In the genomic region with DNA sequence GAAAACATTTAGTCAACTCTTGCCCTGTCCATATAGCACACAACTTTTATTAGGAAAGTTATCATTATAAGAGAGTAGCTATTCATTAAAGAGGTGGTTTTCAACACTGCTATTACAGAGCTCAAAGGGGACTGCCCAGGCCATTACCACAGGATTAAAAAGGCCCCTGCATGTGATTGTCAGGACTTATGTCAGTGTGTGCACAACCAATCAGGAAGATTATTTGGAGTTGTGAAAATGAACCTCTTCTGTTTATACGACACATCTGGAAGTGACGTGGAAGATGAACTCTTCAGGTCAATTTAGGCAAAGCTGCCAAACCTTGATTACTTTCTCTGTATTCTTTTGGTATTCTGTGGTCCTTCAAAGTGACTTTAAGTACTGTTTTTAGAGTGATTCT, we compare ENCODE assay signal across 34 cellular contexts. TPM values are rescaled to one million over a fixed set of nuclear protein-coding genes. Genes with fewer than 3 reads are reported as not detected.
DNase-seq lines count a peak whose midpoint lies in the region; ATAC-seq and TF ChIP-seq lines count a peak whose summit lies in the region.
"Had no signal": no experiment of that assay in that cellular context is flagged by ENCODE, and none has a peak within 500 bp of the region (broad histone marks: within the 10 kb centered on the region; RNA-seq: fewer than 3 reads in every experiment).

No MANE protein-coding gene starts in this region.

- H3K4me3 Mint-ChIP-seq in natural killer cell treated with Interleukin-12 subunit alpha and Interleukin-12 subunit beta and Interleukin-15 and Interleukin-18, amount 100 ng/mL, for 72 hours, result peak overlapping the region; percentile 47
- no peak overlapping the region for H3K4me3 Mint-ChIP-seq in chondrocyte (ENCODE audit: unreplicated experiment)
- H3K4me3 Mint-ChIP-seq: CD14-positive monocyte; GM23338; T-helper 1 cell treated with Interleukin-12 subunit alpha and Interleukin-12 subunit beta and Interleukin-4 antibody, amounts not matched to agents 30 μg/mL and 1 μg/mL, for 36 hours had no signal

- H3K27me3 Mint-ChIP-seq in natural killer cell treated with Interleukin-12 subunit alpha and Interleukin-12 subunit beta and Interleukin-15 and Interleukin-18, amount 100 ng/mL, for 72 hours, result no peaks in the 10 kb centered on the region
- H3K27me3 Mint-ChIP-seq in chondrocyte (ENCODE audit: low read depth), result no peaks in the 10 kb centered on the region

- no peaks in the 10 kb centered on the region for H3K9me3 Mint-ChIP-seq in natural killer cell treated with Interleukin-12 subunit alpha and Interleukin-12 subunit beta and Interleukin-15 and Interleukin-18, amount 100 ng/mL, for 72 hours
- no peaks in the 10 kb centered on the region for H3K9me3 Mint-ChIP-seq in chondrocyte (ENCODE audit: low read depth)
- H3K9me3 Mint-ChIP-seq: activated T-cell treated with anti-CD3 and anti-CD28 coated beads, Interleukin-2, amount 50 U/mL, for 72 hours; GM23338; T-helper 1 cell treated with Interleukin-12 subunit alpha and Interleukin-12 subunit beta and Interleukin-4 antibody, amounts not matched to agents 30 μg/mL and 1 μg/mL, for 36 hours had no signal

- TF ChIP-seq CTCF in fibroblast of villous mesenchyme (IDR thresholded peaks at IDR 0.05; ENCODE audit: insufficient read depth, low read depth, low read length) (no peak), chondrocyte (IDR thresholded peaks at IDR 0.05) (no peak)

- H3K27ac Mint-ChIP-seq in natural killer cell treated with Interleukin-12 subunit alpha and Interleukin-12 subunit beta and Interleukin-15 and Interleukin-18, amount 100 ng/mL, for 72 hours, result peak overlapping the region; percentile 26 to 83
- no peak overlapping the region for H3K27ac Mint-ChIP-seq in chondrocyte (ENCODE audit: unreplicated experiment)
- H3K27ac Mint-ChIP-seq: activated T-cell treated with anti-CD3 and anti-CD28 coated beads, Interleukin-2, amount 50 U/mL, for 72 hours; GM23338; T-helper 1 cell treated with Interleukin-12 subunit alpha and Interleukin-12 subunit beta and Interleukin-4 antibody, amounts not matched to agents 30 μg/mL and 1 μg/mL, for 36 hours had no signal

- H3K4me1 Mint-ChIP-seq in natural killer cell treated with Interleukin-12 subunit alpha and Interleukin-12 subunit beta and Interleukin-15 and Interleukin-18, amount 100 ng/mL, for 72 hours (ENCODE audit: low read depth in 2 of 2), result peaks cover 77 to 78% of the 10 kb centered on the region in 2 donors
- H3K4me1 Mint-ChIP-seq in chondrocyte (ENCODE audit: low read depth), result peaks cover 79% of the 10 kb centered on the region

- ATAC-seq in GM18907 (IDR thresholded peaks at IDR 0.05; ENCODE audit: unreplicated experiment) (peak; percentile 42), HG02610 (IDR thresholded peaks at IDR 0.05; ENCODE audit: unreplicated experiment) (peak; percentile 33)
- no peak for ATAC-seq in natural killer cell treated with Interleukin-12 subunit alpha and Interleukin-12 subunit beta and Interleukin-15 and Interleukin-18, amount 100 ng/mL, for 72 hours
- ATAC-seq: activated CD4-positive, CD25-positive, alpha-beta regulatory T cell treated with anti-CD3 and anti-CD28 coated beads, Interleukin-2, amount 50 U/mL, for 24 hours; activated T-cell treated with anti-CD3 and anti-CD28 coated beads, Interleukin-2, amount 50 U/mL, for 72 hours; gastrocnemius medialis; GM23338; PC-3; sciatic nerve had no signal

- H3K4me3 ChIP-seq in fibroblast of villous mesenchyme (ENCODE audit: low read depth, low read length), result no peak overlapping the region
- H3K4me3 ChIP-seq: dorsolateral prefrontal cortex, esophagus muscularis mucosa, gastrocnemius medialis, GM23338, prostate gland, SK-N-MC had no signal

- peak; percentile 72 for DNase-seq in fibroblast of villous mesenchyme (ENCODE audit: low read depth)
- DNase-seq in natural killer cell treated with Interleukin-12 subunit alpha and Interleukin-12 subunit beta and Interleukin-15 and Interleukin-18, amount 100 ng/mL, for 72 hours (ENCODE audit: low spot score), result no peak
- DNase-seq in NCI-H526 (lab: John Stamatoyannopoulos, UW), result no peak
- no peak for DNase-seq in chondrocyte (ENCODE audit: low spot score)
- DNase-seq in activated gamma-delta T cell (lab: John Stamatoyannopoulos, UW), result no peak
- DNase-seq: activated CD4-positive, alpha-beta T cell treated with anti-CD3 and anti-CD28 coated beads, Interleukin-2, amount 50 U/mL, for 4 hours; activated naive CD4-positive, alpha-beta T cell treated with Interleukin-2 at 50 U/mL for 16 hours; activated T-cell treated with anti-CD3 and anti-CD28 coated beads, Interleukin-2, amount 50 U/mL, for 72 hours; amniotic stem cell; brain microvascular endothelial cell; DND-41; dorsolateral prefrontal cortex; gastrocnemius medialis; GF-D8; hippocampal formation; mesendoderm; NCI-H1930; NCI-H2171 treated with DMSO at 0.1 percent for 48 hours; NCI-H510A; nucleus accumbens; PC-3; stimulated activated CD4-positive, alpha-beta T cell treated with anti-CD3 and anti-CD28 coated beads, Interleukin-12 subunit alpha, Interleukin-12 subunit beta, amount 100 ng/mL, for 4 hours; stimulated activated CD4-positive, alpha-beta T cell treated with anti-CD3 and anti-CD28 coated beads, Interleukin-2, amount 100 ng/mL, for 48 hours; trophoblast cell had no signal

- no peaks in the 10 kb centered on the region for H3K36me3 Mint-ChIP-seq in natural killer cell treated with Interleukin-12 subunit alpha and Interleukin-12 subunit beta and Interleukin-15 and Interleukin-18, amount 100 ng/mL, for 72 hours
- H3K36me3 Mint-ChIP-seq in chondrocyte (ENCODE audit: low read depth), result no peaks in the 10 kb centered on the region

RNA-seq across cellular contexts. Expression of a gene that starts 14.7 kb away (rescaled TPM):
- 35.0 and 36.7 TPM in 2 replicates for total RNA-seq in fibroblast of villous mesenchyme
- 10 to 100 TPM; 54.9 to 60.8 TPM for total RNA-seq in natural killer cell treated with Interleukin-12 subunit alpha and Interleukin-12 subunit beta and Interleukin-15 and Interleukin-18, amount 100 ng/mL, for 72 hours
- total RNA-seq in chondrocyte, result 68.7 to 76.0 TPM (median 74.6 TPM) in 3 replicates

Comparison
In these comparisons a context has a peak if more than half of its experiments do, and no peak if none do; other contexts are left out.
1. ATAC-seq: peak in GM18907 (single experiment) and HG02610 (single experiment); none in natural killer cell treated with Interleukin-12 subunit alpha and Interleukin-12 subunit beta and Interleukin-15 and Interleukin-18, amount 100 ng/mL, for 72 hours (0 of 2).